ENCODE assay signal across 8 cellular contexts in the genomic region with DNA sequence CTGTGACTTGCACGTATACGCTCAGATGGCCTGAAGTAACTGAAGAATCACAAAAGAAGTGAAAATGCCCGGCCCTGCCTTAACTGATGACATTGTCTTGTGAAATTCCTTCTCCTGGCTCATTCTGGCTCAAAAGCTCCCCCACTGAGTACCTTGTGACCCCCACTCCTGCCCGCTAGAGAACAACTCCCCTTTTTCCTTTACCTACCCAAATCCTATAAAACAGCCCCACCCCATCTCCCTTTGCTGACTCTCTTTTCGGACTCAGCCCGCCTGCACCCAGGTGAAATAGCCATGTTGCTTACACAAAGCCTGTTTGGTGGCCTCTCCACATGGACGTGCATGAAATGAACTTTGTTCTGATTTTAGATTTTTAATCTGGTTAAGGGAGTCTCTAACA.
DNase-seq lines count a peak whose midpoint lies in the region; ATAC-seq and TF ChIP-seq lines count a peak whose summit lies in the region.
"Not testable (repeated sequence)": the region's sequence is repeated elsewhere in the genome, so short reads cannot be mapped to it uniquely, and the experiment has no call there.

No MANE protein-coding gene starts in this region.

- not testable (repeated sequence) for H3K4me3 ChIP-seq in HUES6 (ENCODE audit: low read depth, low read length); endodermal cell (ENCODE audit: low read length); iPS-15b (ENCODE audit: low read depth, low read length); neural progenitor cell
- peak overlapping the region; percentile 26; the same call in 1 of the 2 replicates for H3K4me3 ChIP-seq in iPS-20b (ENCODE audit: low read length)

- CTCF ChIA-PET in WTC11 (lab: Charles Lee): interaction anchor here (0.9 to 1.8 kb wide), 3 partner anchors 11 to 178 kb away, joined by 3 to 12 read pairs (median 6); no protein-coding TSS in a partner anchor

- peak; percentile 59 for ATAC-seq in WTC11

- H3K4me1 Mint-ChIP-seq in H9 (peaks cover 42 to 67% of the 10 kb centered on the region in 2 experiments), WTC11 (peaks cover 53% of the 10 kb centered on the region), endodermal cell (peaks cover 54% of the 10 kb centered on the region), neural progenitor cell (peaks cover 17% of the 10 kb centered on the region)

- H3K18ac ChIP-seq in H9 (ENCODE audit: insufficient read length, low read depth, low read length): not testable (repeated sequence)

- H3K4ac ChIP-seq in H9 (ENCODE audit: low read depth, low read length): not testable (repeated sequence)

- TF ChIP-seq CTCF in H9 (conservative IDR thresholded peaks at IDR 0.05); WTC11 (IDR thresholded peaks at IDR 0.05); endodermal cell (conservative IDR thresholded peaks at IDR 0.05); neural progenitor cell (IDR thresholded peaks at IDR 0.05): not testable (repeated sequence)

- peak overlapping the region; percentile 93 to 95 (median 94) for H3K27ac Mint-ChIP-seq in H9
- peak overlapping the region; percentile 84 for H3K27ac Mint-ChIP-seq in WTC11
- H3K27ac Mint-ChIP-seq in endodermal cell: peak overlapping the region; percentile 93
- not testable (repeated sequence) for H3K27ac Mint-ChIP-seq in neural progenitor cell

- not testable (repeated sequence) for H3F3A ChIP-seq in neural progenitor cell (ENCODE audit: low read depth)

- not testable (repeated sequence) for H3K79me1 ChIP-seq in H9 (ENCODE audit: insufficient read depth, low read depth, low read length, poor library complexity, severe bottlenecking)

- peak; percentile 40 for DNase-seq in H9
- not testable (repeated sequence) for DNase-seq in WTC11 (ENCODE audit: low spot score); endodermal cell; neural progenitor cell (ENCODE audit: low spot score)

- H3T11ph ChIP-seq in H9 (ENCODE audit: low read length): not testable (repeated sequence)

- not testable (repeated sequence) for H4K91ac ChIP-seq in H9 (ENCODE audit: insufficient read length, low read depth, low read length)

- not testable (repeated sequence) for H3K14ac ChIP-seq in H9 (ENCODE audit: insufficient read depth, low read length)

- H2AFZ ChIP-seq in H9 (ENCODE audit: low read length): not testable (repeated sequence)
- H2AFZ ChIP-seq in neural progenitor cell (replicated peaks): peak overlapping the region; percentile 2

- not testable (repeated sequence) for H3K36me3 ChIP-seq in ES-I3 (ENCODE audit: insufficient read depth, low read length); HUES6 (ENCODE audit: control insufficient read depth, insufficient read depth, low read length); endodermal cell (ENCODE audit: control insufficient read depth, insufficient read depth, low read length); iPS-15b (ENCODE audit: control insufficient read depth, insufficient read depth, low read length); iPS-20b (ENCODE audit: insufficient read depth, low read depth, low read length); neural progenitor cell

- H2AK5ac ChIP-seq in H9 (ENCODE audit: insufficient read length, low read length): not testable (repeated sequence)

- H3K27ac ChIP-seq in H9 (ENCODE audit: insufficient read length, low read depth, low read length): peak overlapping the region; percentile 76
- peak overlapping the region; percentile 79 for H3K27ac ChIP-seq in HUES6 (ENCODE audit: low read depth, low read length)
- H3K27ac ChIP-seq in endodermal cell (ENCODE audit: low read depth, low read length); iPS-20b (ENCODE audit: low read length); neural progenitor cell: not testable (repeated sequence)

- peaks cover 14 to 33% (median 18%) of the 10 kb centered on the region in 3 experiments for H3K36me3 Mint-ChIP-seq in H9 (ENCODE audit: insufficient read depth in 1 of 3, low read depth in 3 of 3)
- peaks cover 19% of the 10 kb centered on the region for H3K36me3 Mint-ChIP-seq in WTC11
- not testable (repeated sequence) for H3K36me3 Mint-ChIP-seq in endodermal cell (ENCODE audit: low read depth); neural progenitor cell

- H2BK15ac ChIP-seq in H9 (ENCODE audit: low read depth, low read length): not testable (repeated sequence)

- WGBS in H9 (ENCODE audit: extremely low coverage, insufficient read length, low lambda C conversion rate): no CpG with 5 or more reads among the region's 7 CpGs
- WGBS in endodermal cell (ENCODE audit: insufficient coverage in 1 of 2, insufficient read length in 1 of 2), 2 experiments: 38 to 48% methylated on average over 7 of the region's 7 CpGs

- not testable (repeated sequence) for H2BK5ac ChIP-seq in H9 (ENCODE audit: insufficient read length, low read length)

- H3K56ac ChIP-seq in H9 (ENCODE audit: insufficient read length, low read depth, low read length): not testable (repeated sequence)

- H3K27me3 ChIP-seq in H9 (ENCODE audit: insufficient read depth, low read length); HUES6 (ENCODE audit: control insufficient read depth, insufficient read depth, low read length); endodermal cell (ENCODE audit: control insufficient read depth, insufficient read depth, low read length, poor library complexity, severe bottlenecking); iPS-15b (ENCODE audit: control insufficient read depth, insufficient read depth, low read length); iPS-20b (ENCODE audit: insufficient read depth, low read length); neural progenitor cell: not testable (repeated sequence)

- peak overlapping the region in 1 of 2 experiments; percentile 34; a peak in 3 of 5 replicates for H3K4me3 Mint-ChIP-seq in H9
- peak overlapping the region; percentile 21 for H3K4me3 Mint-ChIP-seq in WTC11
- H3K4me3 Mint-ChIP-seq in endodermal cell: peak overlapping the region; percentile 15
- H3K4me3 Mint-ChIP-seq in neural progenitor cell: not testable (repeated sequence)

- not testable (repeated sequence) for H3K4me2 ChIP-seq in H9 (ENCODE audit: insufficient read depth, insufficient read length, low read length)
- peak overlapping the region; percentile 2 for H3K4me2 ChIP-seq in neural progenitor cell

- H3K23ac ChIP-seq in H9 (ENCODE audit: insufficient read length, low read depth, low read length): not testable (repeated sequence)

- not testable (repeated sequence) for H3K9me3 ChIP-seq in ES-I3 (ENCODE audit: control insufficient read depth, insufficient read depth, low read length); H9 (ENCODE audit: control insufficient read depth, low read depth, low read length); HUES6 (ENCODE audit: control insufficient read depth, insufficient read depth, low read depth, low read length); endodermal cell (ENCODE audit: control insufficient read depth, low read length); iPS-15b (ENCODE audit: control insufficient read depth, insufficient read depth, low read length); iPS-20b (ENCODE audit: insufficient read depth, low read depth, low read length); neural progenitor cell (ENCODE audit: low read depth)

- not testable (repeated sequence) for H2BK120ac ChIP-seq in H9 (ENCODE audit: low read depth, low read length, poor library complexity, severe bottlenecking)

- not testable (repeated sequence) for H3K27me3 Mint-ChIP-seq in H9 (ENCODE audit: low read depth); WTC11 (ENCODE audit: low read depth); endodermal cell (ENCODE audit: insufficient read depth); neural progenitor cell (ENCODE audit: insufficient read depth, low read depth)

- H3K23me2 ChIP-seq in H9 (ENCODE audit: insufficient read length, low read depth, low read length, poor library complexity, severe bottlenecking): not testable (repeated sequence)

- H4K8ac ChIP-seq in H9 (replicated peaks; ENCODE audit: insufficient read length, low read depth, low read length): not testable (repeated sequence)

- not testable (repeated sequence) for H2BK12ac ChIP-seq in H9 (ENCODE audit: insufficient read length, low read depth, low read length)

- not testable (repeated sequence) for H4K5ac ChIP-seq in H9 (ENCODE audit: insufficient read length, low read depth, low read length)

- not testable (repeated sequence) for H2BK20ac ChIP-seq in H9 (ENCODE audit: low read depth, low read length, poor library complexity, severe bottlenecking)

- not testable (repeated sequence) for H3K79me2 ChIP-seq in H9 (ENCODE audit: insufficient read depth, low read length); neural progenitor cell (ENCODE audit: low read depth)

- peaks cover 14 to 16% of the 10 kb centered on the region in 2 experiments for H3K9me3 Mint-ChIP-seq in H9
- peaks cover 21% of the 10 kb centered on the region for H3K9me3 Mint-ChIP-seq in WTC11
- H3K9me3 Mint-ChIP-seq in endodermal cell: peaks cover 14% of the 10 kb centered on the region
- H3K9me3 Mint-ChIP-seq in neural progenitor cell: not testable (repeated sequence)

- peaks cover 18% of the 10 kb centered on the region for H3K4me1 ChIP-seq in ES-I3 (ENCODE audit: insufficient read depth, low read length)
- H3K4me1 ChIP-seq in H9 (ENCODE audit: insufficient read depth, low read length); endodermal cell (ENCODE audit: control insufficient read depth, insufficient read depth, low read length): not testable (repeated sequence)
- peaks cover 12% of the 10 kb centered on the region for H3K4me1 ChIP-seq in HUES6 (ENCODE audit: control insufficient read depth, insufficient read depth, low read length)
- peaks cover 12% of the 10 kb centered on the region for H3K4me1 ChIP-seq in iPS-15b (ENCODE audit: control insufficient read depth, insufficient read depth, low read length)
- H3K4me1 ChIP-seq in iPS-20b (ENCODE audit: insufficient read depth, low read length): peaks cover 22% of the 10 kb centered on the region
- H3K4me1 ChIP-seq in neural progenitor cell: peaks cover 15% of the 10 kb centered on the region

- POLR2A ChIA-PET in WTC11 (lab: Charles Lee): interaction anchor here (0.8 kb wide), 1 partner anchor 11 kb away, joined by 3 read pairs; no protein-coding TSS in a partner anchor

- peak overlapping the region; percentile 22; the same call in 1 of the 2 replicates for H3K9ac ChIP-seq in ES-I3 (ENCODE audit: low read depth, low read length)
- H3K9ac ChIP-seq in H9 (ENCODE audit: extremely low read depth, insufficient read length, low read length); endodermal cell (ENCODE audit: extremely low read depth, low read length, poor library complexity, severe bottlenecking); neural progenitor cell: not testable (repeated sequence)
- peak overlapping the region; percentile 54 for H3K9ac ChIP-seq in HUES6 (ENCODE audit: low read length)
- H3K9ac ChIP-seq in iPS-15b (ENCODE audit: low read depth, low read length): peak overlapping the region; percentile 41
- H3K9ac ChIP-seq in iPS-20b (ENCODE audit: low read depth, low read length): peak overlapping the region; percentile 53; the same call in 1 of the 2 replicates

- H4K20me1 ChIP-seq in H9 (ENCODE audit: control insufficient read depth, insufficient read depth, insufficient read length); neural progenitor cell (ENCODE audit: low read depth): not testable (repeated sequence)
